Comparison of ENCODE assay signal across 7 cellular contexts in genomic region chr7:26686448-26686981, GRCh38.
DNase-seq lines count a peak whose midpoint lies in the region; ATAC-seq and TF ChIP-seq lines count a peak whose summit lies in the region.

No MANE protein-coding gene starts in this region.

- DNase-seq in GM06990 (ENCODE audit: extremely low read depth, insufficient read length) (no peak), MV-4-11 (lab: John Stamatoyannopoulos, UW) (peak; percentile 36), SKM-1 (lab: John Stamatoyannopoulos, UW; ENCODE audit: unreplicated experiment) (peak; percentile 45), fibroblast of villous mesenchyme (ENCODE audit: low read depth) (peak; percentile 57), retina (peak; percentile 62), GOT3 (lab: John Stamatoyannopoulos, UW) (no peak)

- H3K4me3 ChIP-seq in GM06990 (replicated peaks; ENCODE audit: low read depth, low read length) (no peak overlapping the region), fibroblast of villous mesenchyme (ENCODE audit: low read depth, low read length) (no peak overlapping the region)

- TF ChIP-seq CTCF in GM06990 (IDR thresholded peaks at IDR 0.05; ENCODE audit: insufficient read depth, low read length, poor library complexity, severe bottlenecking) (peak; percentile 51), fibroblast of villous mesenchyme (IDR thresholded peaks at IDR 0.05; ENCODE audit: insufficient read depth, low read depth, low read length) (peak; percentile 61)

- H3K27me3 ChIP-seq in GM06990 (replicated peaks; ENCODE audit: control insufficient read depth, insufficient read depth, low read length), result no peaks in the 10 kb centered on the region

- no peak for ATAC-seq in HG03432 (IDR thresholded peaks at IDR 0.05; ENCODE audit: unreplicated experiment)

- H3K36me3 ChIP-seq in GM06990 (ENCODE audit: control insufficient read depth, insufficient read depth, low read length), result no peaks in the 10 kb centered on the region

Comparison
In these comparisons a context has a peak if more than half of its experiments do, and no peak if none do; other contexts are left out.
1. DNase-seq: peak in MV-4-11 (single experiment), SKM-1 (single experiment), fibroblast of villous mesenchyme (single experiment) and retina (single experiment); none in GM06990 (single experiment) and GOT3 (single experiment).